Comparison of ENCODE assay signal across 9 cellular contexts in genomic region chr6:169420912-169421543, GRCh38.
DNase-seq lines count a peak whose midpoint lies in the region; ATAC-seq and TF ChIP-seq lines count a peak whose summit lies in the region.
"Had no signal": no experiment of that assay in that cellular context is flagged by ENCODE, and none has a peak within 500 bp of the region (broad histone marks: within the 10 kb centered on the region; RNA-seq: fewer than 3 reads in every experiment).

No MANE protein-coding gene starts in this region.

- DNase-seq in IMR-90 (peak; percentile 18), nephron progenitor cell (peak; percentile 49), putamen (ENCODE audit: low spot score) (no peak), A172 (ENCODE audit: low spot score) (no peak)
- DNase-seq: activated B cell treated with CpG ODN at 0.5 μM for 24 hours, midbrain had no signal

- H3K4me1 ChIP-seq in IMR-90 (ENCODE audit: control insufficient read depth, insufficient read depth, low read length), result no peaks in the 10 kb centered on the region

- H3K56ac ChIP-seq in IMR-90 (ENCODE audit: extremely low read depth, insufficient read depth, low read length), result no peak overlapping the region

- TF ChIP-seq POLR2A in IMR-90 (IDR thresholded peaks at IDR 0.05; ENCODE audit: low read depth, low read length), result no peak

- H2BK120ac ChIP-seq in IMR-90 (ENCODE audit: low read depth, low read length), result no peak overlapping the region

- H3K18ac ChIP-seq in IMR-90 (ENCODE audit: low read depth, low read length), result no peak overlapping the region

- no peak overlapping the region for H3K4me3 Mint-ChIP-seq in brain
- no peak overlapping the region for H3K4me3 Mint-ChIP-seq in nephron progenitor cell
- H3K4me3 Mint-ChIP-seq: activated B cell treated with CpG ODN at 0.5 μM for 24 hours had no signal

- H2AK9ac ChIP-seq in IMR-90 (replicated peaks; ENCODE audit: low read depth, low read length, poor library complexity), result no peak overlapping the region

- TF ChIP-seq CTCF in GM12875 (IDR thresholded peaks at IDR 0.05; ENCODE audit: borderline replicate concordance, insufficient read depth, low read depth, low read length) (0 out of 2 replicates have a peak, but pooled peaks have one; percentile 9), IMR-90 (conservative IDR thresholded peaks at IDR 0.05; ENCODE audit: low read depth, low read length) (peak; percentile 31; the same call in 1 of the 2 replicates), brain (conservative IDR thresholded peaks at IDR 0.05) (peak; percentile 22 to 63), nephron progenitor cell (IDR thresholded peaks at IDR 0.05) (peak; percentile 58)

- H3K9ac ChIP-seq in IMR-90 (ENCODE audit: low read depth, low read length), result no peak overlapping the region

- no peak overlapping the region for H3K14ac ChIP-seq in IMR-90 (replicated peaks; ENCODE audit: low read depth, low read length)

- CTCF ChIA-PET in IMR-90 (lab: Yijun Ruan, JAX), result interaction anchor here (0.6 to 1.3 kb wide), 3 partner anchors 9 to 19 kb away, joined by 3 to 4 read pairs (median 3); no protein-coding TSS in a partner anchor

- H3K4me2 ChIP-seq in IMR-90 (ENCODE audit: low read depth, low read length), result no peak overlapping the region

- H3K9me3 Mint-ChIP-seq in brain (peaks cover 5 to 20% (median 12%) of the 10 kb centered on the region in 5 experiments), nephron progenitor cell (peaks cover 41% of the 10 kb centered on the region)
- H3K9me3 Mint-ChIP-seq: activated B cell treated with CpG ODN at 0.5 μM for 24 hours had no signal

- H2AK5ac ChIP-seq in IMR-90 (ENCODE audit: low read depth, low read length), result no peak overlapping the region

- no TSS peak for BruUV-seq in IMR-90 (replicated peaks; lab: Mats Ljungman, UMichigan)

- whole genome bisulfite sequencing in IMR-90 (ENCODE audit: extremely low coverage in 2 of 2, insufficient read length in 1 of 2), 2 experiments, result 71% methylated on average over 12 of the region's 15 CpGs; no CpG with 5 or more reads in 1 of the 2 experiments

- dilution Hi-C loops in IMR-90 (cut with HindIII; ENCODE audit: low sequenced_read_pairs, unreplicated experiment), result no loop called here

- no peaks in the 10 kb centered on the region for H3K9me3 ChIP-seq in IMR-90 (ENCODE audit: control insufficient read depth, insufficient read depth, low read length)

- H4K8ac ChIP-seq in IMR-90 (ENCODE audit: low read depth in 2 of 2, low read length in 2 of 2), result no peak overlapping the region

- H4K91ac ChIP-seq in IMR-90 (ENCODE audit: insufficient read depth, low read depth, low read length), result no peak overlapping the region

- no peaks in the 10 kb centered on the region for H4K20me1 ChIP-seq in IMR-90 (ENCODE audit: insufficient read depth, low read length)

- POLR2A ChIA-PET in IMR-90 (lab: Charles Lee; ENCODE audit: unreplicated experiment), result no interaction called here

- H3K79me1 ChIP-seq in IMR-90 (ENCODE audit: low read depth in 1 of 2, low read length in 2 of 2), result no peaks in the 10 kb centered on the region

- ATAC-seq in IMR-90 (ENCODE audit: low read depth) (peak; percentile 66), GM19328 (IDR thresholded peaks at IDR 0.05; ENCODE audit: unreplicated experiment) (no peak)

- no peak overlapping the region for H2BK5ac ChIP-seq in IMR-90 (ENCODE audit: low read depth, low read length, poor library complexity, severe bottlenecking)

- H2BK20ac ChIP-seq in IMR-90 (ENCODE audit: low read depth, low read length), result no peak overlapping the region

- H3K4me1 Mint-ChIP-seq in brain, result no peaks in the 10 kb centered on the region
- H3K4me1 Mint-ChIP-seq in nephron progenitor cell, result peaks cover 8% of the 10 kb centered on the region
- H3K4me1 Mint-ChIP-seq: activated B cell treated with CpG ODN at 0.5 μM for 24 hours had no signal

- peak overlapping the region; percentile 10; the same call in 1 of the 2 replicates for H3K4ac ChIP-seq in IMR-90 (ENCODE audit: low read depth, low read length)

- no peak overlapping the region for H4K5ac ChIP-seq in IMR-90 (ENCODE audit: low read depth, low read length)

- no peak overlapping the region for H3K23ac ChIP-seq in IMR-90 (ENCODE audit: low read depth, low read length)

- no peaks in the 10 kb centered on the region for H3K36me3 ChIP-seq in IMR-90 (ENCODE audit: control insufficient read depth, insufficient read depth, low read length)

- no peaks in the 10 kb centered on the region; the same call in 1 of the 2 replicates for H3K9me1 ChIP-seq in IMR-90 (ENCODE audit: insufficient read depth, low read length)

- peak overlapping the region in 1 of 5 experiments; percentile 42 for H3K27ac Mint-ChIP-seq in brain
- H3K27ac Mint-ChIP-seq in nephron progenitor cell, result no peak overlapping the region
- H3K27ac Mint-ChIP-seq: activated B cell treated with CpG ODN at 0.5 μM for 24 hours had no signal

- no peaks in the 10 kb centered on the region for H3K27me3 Mint-ChIP-seq in brain
- H3K27me3 Mint-ChIP-seq in nephron progenitor cell (ENCODE audit: low read depth, poor library complexity), result peaks cover 3% of the 10 kb centered on the region
- H3K27me3 Mint-ChIP-seq: activated B cell treated with CpG ODN at 0.5 μM for 24 hours had no signal

- no peak overlapping the region for H3K27ac ChIP-seq in IMR-90 (ENCODE audit: insufficient read depth, low read length)

- H3K27me3 ChIP-seq in IMR-90 (ENCODE audit: control insufficient read depth, insufficient read depth, low read length), result no peaks in the 10 kb centered on the region

- TF ChIP-seq RAD21 in IMR-90 (IDR thresholded peaks at IDR 0.05; ENCODE audit: low read length), result peak; percentile 27

- H3K4me3 ChIP-seq in GM12875 (ENCODE audit: low read depth, low read length) (no peak overlapping the region), IMR-90 (ENCODE audit: insufficient read depth, low read depth, low read length) (no peak overlapping the region)

- H2AFZ ChIP-seq in IMR-90 (replicated peaks; ENCODE audit: low read length, poor library complexity), result no peak overlapping the region

- H2BK15ac ChIP-seq in IMR-90 (ENCODE audit: low read depth, low read length), result no peak overlapping the region

- intact Hi-C loops in IMR-90 (cut with micrococcal nuclease), result no loop called here

- H3K36me3 Mint-ChIP-seq in brain (no peaks in the 10 kb centered on the region), nephron progenitor cell (ENCODE audit: low read depth) (peaks cover 13% of the 10 kb centered on the region)

- in situ Hi-C loops in IMR-90 (cut with MboI; ENCODE audit: low sequenced_read_pairs), result no loop called here

TF ChIP-seq in IMR-90, 13 proteins besides CTCF, POLR2A, EP300 and RAD21:
- TF ChIP-seq NFE2L2 (IDR thresholded peaks at IDR 0.05; ENCODE audit: low read depth, low read length) (no peak), CEBPB (IDR thresholded peaks at IDR 0.05; ENCODE audit: low read depth, low read length) (no peak), FOS (IDR thresholded peaks at IDR 0.05; ENCODE audit: low read depth, low read length) (no peak), RFX5 (IDR thresholded peaks at IDR 0.05; ENCODE audit: low read depth, low read length) (no peak), USF2 (IDR thresholded peaks at IDR 0.05; ENCODE audit: low read depth, low read length) (no peak), MXI1 (IDR thresholded peaks at IDR 0.05; ENCODE audit: borderline replicate concordance, low read depth, low read length) (no peak), MAZ (IDR thresholded peaks at IDR 0.05; ENCODE audit: borderline replicate concordance, low read depth, low read length) (no peak), BHLHE40 (IDR thresholded peaks at IDR 0.05; ENCODE audit: low read depth, low read length) (no peak), CHD1 (IDR thresholded peaks at IDR 0.05; ENCODE audit: low read depth, low read length) (no peak), RCOR1 (IDR thresholded peaks at IDR 0.05; ENCODE audit: insufficient replicate concordance, low read length) (no peak), SMC3 (IDR thresholded peaks at IDR 0.05; ENCODE audit: low read depth, low read length) (no peak), ELK1 (IDR thresholded peaks at IDR 0.05; ENCODE audit: borderline replicate concordance, low read depth, low read length) (no peak), MAFK (IDR thresholded peaks at IDR 0.05; ENCODE audit: low read depth, low read length) (no peak)

Comparison
In these comparisons a context has a peak if more than half of its experiments do, and no peak if none do; other contexts are left out.
1. DNase-seq: peak in IMR-90 (single experiment) and nephron progenitor cell (single experiment); none in putamen (single experiment) and A172 (single experiment).
2. Peak in every context shown above with its lines, with median percentiles within 50 percentile points of each other: CTCF ChIP-seq.